In genomic region chr6:5892669-5893068, GRCh38 we compare ENCODE assay signal across 9 cellular contexts.
DNase-seq lines count a peak whose midpoint lies in the region; ATAC-seq and TF ChIP-seq lines count a peak whose summit lies in the region.
"Had no signal": no experiment of that assay in that cellular context is flagged by ENCODE, and none has a peak within 500 bp of the region (broad histone marks: within the 10 kb centered on the region; RNA-seq: fewer than 3 reads in every experiment).

No MANE protein-coding gene starts in this region.

- TF ChIP-seq POLR2A in esophagus muscularis mucosa (IDR thresholded peaks at IDR 0.05; ENCODE audit: low read depth) (no peak), prostate gland (IDR thresholded peaks at IDR 0.05) (no peak)

- H3K4me1 ChIP-seq in PC-3 (ENCODE audit: insufficient read depth, low read length) (peaks cover 7% of the 10 kb centered on the region), esophagus muscularis mucosa (peaks cover 0 to 8% (median 6%) of the 10 kb centered on the region in 4 donors), prostate gland (replicated peaks) (no peaks in the 10 kb centered on the region)

- H3K79me2 ChIP-seq in PC-3 (ENCODE audit: low read length) = no peaks in the 10 kb centered on the region

- H2AFZ ChIP-seq in PC-3 (ENCODE audit: low read length) = peak overlapping the region; percentile 84

- TF ChIP-seq EP300 in esophagus muscularis mucosa (IDR thresholded peaks at IDR 0.05) = no peak

- H3K27ac ChIP-seq in PC-3 (ENCODE audit: low read length) (peak overlapping the region; percentile 43), esophagus muscularis mucosa (replicated peaks in 1 of 4) (no peak overlapping the region), prostate gland (peak overlapping the region; percentile 57)
- H3K27ac ChIP-seq: WERI-Rb-1 had no signal

- BruUV-seq in PC-3 (replicated peaks; lab: Mats Ljungman, UMichigan) = no TSS peak

- H3K27me3 ChIP-seq in PC-3 (ENCODE audit: low read length) (no peaks in the 10 kb centered on the region), esophagus muscularis mucosa (no peaks in the 10 kb centered on the region), prostate gland (replicated peaks; ENCODE audit: insufficient read depth) (no peaks in the 10 kb centered on the region)

- no peaks in the 10 kb centered on the region for H3K9me3 ChIP-seq in PC-3 (ENCODE audit: low read length)
- H3K9me3 ChIP-seq in esophagus muscularis mucosa = no peaks in the 10 kb centered on the region
- H3K9me3 ChIP-seq in prostate gland = no peaks in the 10 kb centered on the region

- no peaks in the 10 kb centered on the region for H3K36me3 ChIP-seq in PC-3 (ENCODE audit: low read depth, low read length)
- H3K36me3 ChIP-seq in esophagus muscularis mucosa = no peaks in the 10 kb centered on the region
- H3K36me3 ChIP-seq in prostate gland = no peaks in the 10 kb centered on the region
- H3K36me3 ChIP-seq: WERI-Rb-1 had no signal

- CTCF ChIA-PET in PC-3 (lab: Charles Lee) = no interaction called here

- ATAC-seq in PC-3 = no peak
- ATAC-seq in HG02938 (IDR thresholded peaks at IDR 0.05; ENCODE audit: unreplicated experiment) = no peak
- no peak for ATAC-seq in GM19397 (IDR thresholded peaks at IDR 0.05; ENCODE audit: unreplicated experiment)

- TF ChIP-seq CTCF in GM12864 (IDR thresholded peaks at IDR 0.05; ENCODE audit: low read depth, low read length, missing control alignments) (no peak), PC-3 (conservative IDR thresholded peaks at IDR 0.05; ENCODE audit: low read depth, low read length) (no peak), esophagus muscularis mucosa (IDR thresholded peaks at IDR 0.05) (no peak), prostate gland (IDR thresholded peaks at IDR 0.05) (no peak)

- DNase-seq in GM12864 (ENCODE audit: low read depth) (no peak), PC-3 (no peak), esophagus muscularis mucosa (ENCODE audit: extremely low spot score) (peak; percentile 62), prostate gland (ENCODE audit: low spot score) (no peak), NCI-H1048 (lab: John Stamatoyannopoulos, UW) (no peak)
- DNase-seq: NCI-H748 treated with DMSO at 0.1 percent for 48 hours, WERI-Rb-1 had no signal

- H3K4me2 ChIP-seq in PC-3 (ENCODE audit: low read length) = peak overlapping the region; percentile 84

- POLR2A ChIA-PET in PC-3 (lab: Charles Lee; ENCODE audit: unreplicated experiment) = no interaction called here

- no peaks in the 10 kb centered on the region for H3F3A ChIP-seq in PC-3 (ENCODE audit: low read length, unreplicated experiment)

- intact Hi-C loops in PC-3 (cut with micrococcal nuclease) (loop anchor here (2.0 to 5.0 kb wide), 2 partner anchors 26 to 420 kb away; no protein-coding TSS in a partner anchor), esophagus muscularis mucosa (cut with DNase I) (no loop called here), prostate gland (cut with DNase I) (no loop called here)

- H4K20me1 ChIP-seq in PC-3 (ENCODE audit: low read length) = no peaks in the 10 kb centered on the region

- 96% methylated on average over 6 of the region's 6 CpGs for WGBS in esophagus muscularis mucosa
- WGBS in prostate gland = 93% methylated on average over 6 of the region's 6 CpGs

- H3K9me2 ChIP-seq in PC-3 (replicated peaks; ENCODE audit: low read length) = no peaks in the 10 kb centered on the region

- H3K9ac ChIP-seq in PC-3 (ENCODE audit: low read length) = peak overlapping the region; percentile 50

- H3K4me3 ChIP-seq in GM12864 (ENCODE audit: low read depth, low read length) (peak overlapping the region; percentile 54), PC-3 (ENCODE audit: low read length) (peak overlapping the region; percentile 61), esophagus muscularis mucosa (peak overlapping the region in 1 of 4 donors; percentile 32), prostate gland (no peak overlapping the region)

Comparison
In these comparisons a context has a peak if more than half of its experiments do, and no peak if none do; other contexts are left out.
1. H3K4me3 ChIP-seq: peak in GM12864 (single experiment) and PC-3 (single experiment); none in prostate gland (0 of 2).
2. H3K27ac ChIP-seq: peak in PC-3 (single experiment) and prostate gland (2 of 2); none in esophagus muscularis mucosa (0 of 4).